ENCODE assay signal across 9 cellular contexts in genomic region chr10:29318201-29318985, GRCh38. TPM values are rescaled to one million over a fixed set of nuclear protein-coding genes. Genes with fewer than 3 reads are reported as not detected.
A peak's percentile ranks its signal among the peaks of the same experiment; 100 is the strongest.
DNase-seq lines count a peak whose midpoint lies in the region; ATAC-seq and TF ChIP-seq lines count a peak whose summit lies in the region.
"Not testable (repeated sequence)": the region's sequence is repeated elsewhere in the genome, so short reads cannot be mapped to it uniquely, and the experiment has no call there.
"Had no signal": no experiment of that assay in that cellular context is flagged by ENCODE, and none has a peak within 500 bp of the region (broad histone marks: within the 10 kb centered on the region; RNA-seq: fewer than 3 reads in every experiment).

No MANE protein-coding gene starts in this region.

- H3K9me3 ChIP-seq in MG63; RWPE2 (ENCODE audit: severe bottlenecking); endodermal cell (ENCODE audit: control insufficient read depth, low read length); testis: not testable (repeated sequence)

- not testable (repeated sequence) for H3K36me3 ChIP-seq in MG63; RWPE2 (ENCODE audit: low read depth); endodermal cell (ENCODE audit: control insufficient read depth, insufficient read depth, low read length); testis (ENCODE audit: low read depth, missing control alignments)

- DNase-seq in DMS53 (lab: John Stamatoyannopoulos, UW), result peak; percentile 71
- peak; percentile 77 for DNase-seq in MG63
- DNase-seq in RWPE2 (ENCODE audit: low spot score), result not testable (repeated sequence)
- peak; percentile 5 for DNase-seq in activated gamma-delta T cell (lab: John Stamatoyannopoulos, UW)
- peak; percentile 78 for DNase-seq in endodermal cell
- peak; percentile 86 for DNase-seq in islet precursor cell
- peak; percentile 40 for DNase-seq in neural crest cell (ENCODE audit: low read depth, low spot score)
- peak; percentile 46 for DNase-seq in testis

- TF ChIP-seq POLR2A in testis (IDR thresholded peaks at IDR 0.05), result not testable (repeated sequence)

- H3K27me3 Mint-ChIP-seq in endodermal cell (ENCODE audit: insufficient read depth); neural crest cell (ENCODE audit: low read depth): not testable (repeated sequence)

- 52 to 53% methylated on average over 3 to 18 of the region's 20 CpGs for WGBS in endodermal cell (ENCODE audit: insufficient coverage in 1 of 2, insufficient read length in 1 of 2), 2 experiments
- 20 to 28% methylated on average over 20 of the region's 20 CpGs for WGBS in testis, 2 donors

- not testable (repeated sequence) for H3K9ac ChIP-seq in endodermal cell (ENCODE audit: extremely low read depth, low read length, poor library complexity, severe bottlenecking)

- intact Hi-C loops in testis (cut with DNase I; ENCODE audit: low total_unique reads), result not testable (repeated sequence)

- H3K27ac Mint-ChIP-seq in endodermal cell, result not testable (repeated sequence)
- peak overlapping the region; percentile 29 for H3K27ac Mint-ChIP-seq in neural crest cell (ENCODE audit: unreplicated experiment)

- not testable (repeated sequence) for H3K27ac ChIP-seq in RWPE2 (ENCODE audit: poor library complexity, severe bottlenecking)
- H3K27ac ChIP-seq in endodermal cell (ENCODE audit: low read depth, low read length) (peak overlapping the region; percentile 32), testis (peak overlapping the region in 1 of 2 donors; percentile 2)

- not testable (repeated sequence) for H3K9me3 Mint-ChIP-seq in endodermal cell, neural crest cell

- peak; percentile 31; the same call in 1 of the 3 replicates for ATAC-seq in RWPE2 (ENCODE audit: low read depth)

- not testable (repeated sequence) for H3K36me3 Mint-ChIP-seq in endodermal cell (ENCODE audit: low read depth); neural crest cell (ENCODE audit: low read depth)

- H3K4me3 ChIP-seq in MG63; RWPE2 (ENCODE audit: severe bottlenecking); endodermal cell (ENCODE audit: low read length); testis: not testable (repeated sequence)

- H3K4me1 Mint-ChIP-seq in endodermal cell, result not testable (repeated sequence)
- peaks cover 47% of the 10 kb centered on the region for H3K4me1 Mint-ChIP-seq in neural crest cell

- H3K4me1 ChIP-seq in RWPE2 (ENCODE audit: insufficient read depth, poor library complexity, severe bottlenecking); endodermal cell (ENCODE audit: control insufficient read depth, insufficient read depth, low read length); testis: not testable (repeated sequence)

- not testable (repeated sequence) for TF ChIP-seq CTCF in RWPE2 (IDR thresholded peaks at IDR 0.05; ENCODE audit: poor library complexity, severe bottlenecking); endodermal cell (conservative IDR thresholded peaks at IDR 0.05); neural crest cell (conservative IDR thresholded peaks at IDR 0.05); testis (IDR thresholded peaks at IDR 0.05)

- H3K27me3 ChIP-seq in MG63; RWPE2 (ENCODE audit: insufficient read depth, poor library complexity, severe bottlenecking); endodermal cell (ENCODE audit: control insufficient read depth, insufficient read depth, low read length, poor library complexity, severe bottlenecking); testis: not testable (repeated sequence)

- H3K4me3 Mint-ChIP-seq in endodermal cell, result not testable (repeated sequence)
- peak overlapping the region; percentile 7 for H3K4me3 Mint-ChIP-seq in neural crest cell

RNA-seq across cellular contexts. Expression of gene LYZL1, which starts 29.5 kb away (rescaled TPM):
- total RNA-seq in MG63 (2014; rRNA removed; shearing (Covaris generic); ENCODE audit: low replicate concordance), result not detected in 2 replicates
- total RNA-seq in endodermal cell (not detected), neural crest cell (not detected in 2 replicates), testis (10 to 100 TPM; 37.0 to 67.6 TPM)
- not detected for polyA plus RNA-seq in endodermal cell (2013, experiment 1 of 2)
- polyA plus RNA-seq in endodermal cell (2013, experiment 2 of 2), result not detected
- 91.3 TPM for polyA plus RNA-seq in testis (ENCODE audit: insufficient read depth, low read depth, low replicate concordance)
- total RNA-seq: fibroblast of villous mesenchyme had no signal

Comparison
In these comparisons a context has a peak if more than half of its experiments do, and no peak if none do; other contexts are left out.
1. RNA of gene LYZL1, which starts 29.5 kb away (total RNA-seq): 37.0 to 67.6 TPM in testis; not detected in MG63, not detected in endodermal cell and not detected in neural crest cell; every median in the first group is over 10 times any median in the second.